ENCODE assay signal across 20 cellular contexts in the genomic region with DNA sequence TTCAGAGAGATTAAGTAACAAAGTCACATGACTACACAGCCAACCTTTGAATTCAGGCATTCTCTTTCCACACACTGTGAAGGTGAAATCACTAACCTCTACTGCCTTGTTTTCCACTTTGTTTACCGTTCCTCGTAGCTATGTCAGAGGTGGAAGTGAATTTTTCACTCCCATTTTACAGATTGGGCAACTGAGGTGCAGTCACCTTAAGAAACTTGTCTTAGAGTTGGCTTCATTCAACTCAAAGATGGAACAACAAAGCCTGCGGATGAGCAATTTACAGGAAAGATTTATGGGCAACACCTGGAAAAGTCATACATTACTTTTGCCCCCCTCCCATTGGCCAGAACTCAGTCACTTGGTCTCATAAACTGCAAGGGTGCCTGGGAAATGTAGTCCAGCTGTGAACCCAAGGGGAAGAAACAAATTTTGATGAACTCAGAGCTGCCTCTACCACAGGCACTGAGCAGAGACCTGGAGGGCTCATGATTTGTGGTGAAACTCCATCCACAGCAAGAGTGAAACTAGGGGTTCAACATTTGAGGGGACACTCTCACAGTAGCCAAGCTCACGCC.
"Had no signal": no experiment of that assay in that cellular context is flagged by ENCODE, and none has a peak within 500 bp of the region (broad histone marks: within the 10 kb centered on the region; RNA-seq: fewer than 3 reads in every experiment).

No MANE protein-coding gene starts in this region.

- H3K36me3 ChIP-seq: esophagus squamous epithelium, gastroesophageal sphincter, left ventricle myocardium inferior, lower lobe of right lung, pancreas, sigmoid colon, thyroid gland had no signal

- H3K27ac ChIP-seq: dorsolateral prefrontal cortex, epithelial cell of prostate, esophagus squamous epithelium, gastroesophageal sphincter, left ventricle myocardium inferior, lower lobe of right lung, pancreas, sigmoid colon, skin epidermis, thyroid gland had no signal

- H3K4me3 ChIP-seq: dorsolateral prefrontal cortex, esophagus squamous epithelium, gastroesophageal sphincter, left ventricle myocardium inferior, lower lobe of right lung, pancreas, sigmoid colon, skin epidermis, thyroid gland had no signal

- DNase-seq: cortex of kidney; dorsolateral prefrontal cortex; effector memory CD4-positive, alpha-beta T cell; esophagus squamous epithelium; foreskin fibroblast; glutamatergic neuron; immature natural killer cell; left ventricle myocardium inferior; lower lobe of right lung; naive B cell; occipital lobe; pancreas; retina; sigmoid colon; stimulated activated CD4-positive, alpha-beta T cell treated with anti-CD3 and anti-CD28 coated beads, Interleukin-12 subunit alpha, Interleukin-12 subunit beta, amount 100 ng/mL, for 4 hours; stimulated activated naive CD4-positive, alpha-beta T cell treated with Interleukin-2 at 50 U/mL for 16 hours; thyroid gland had no signal

- H3K9me3 ChIP-seq: esophagus squamous epithelium, gastroesophageal sphincter, left ventricle myocardium inferior, lower lobe of right lung, pancreas, sigmoid colon, thyroid gland had no signal

- H3K4me1 ChIP-seq: esophagus squamous epithelium, gastroesophageal sphincter, left ventricle myocardium inferior, lower lobe of right lung, pancreas, sigmoid colon, thyroid gland had no signal

- H3K27me3 ChIP-seq: dorsolateral prefrontal cortex, esophagus squamous epithelium, pancreas, sigmoid colon, thyroid gland had no signal
